ENCODE assay signal across 9 cellular contexts in the genomic region with DNA sequence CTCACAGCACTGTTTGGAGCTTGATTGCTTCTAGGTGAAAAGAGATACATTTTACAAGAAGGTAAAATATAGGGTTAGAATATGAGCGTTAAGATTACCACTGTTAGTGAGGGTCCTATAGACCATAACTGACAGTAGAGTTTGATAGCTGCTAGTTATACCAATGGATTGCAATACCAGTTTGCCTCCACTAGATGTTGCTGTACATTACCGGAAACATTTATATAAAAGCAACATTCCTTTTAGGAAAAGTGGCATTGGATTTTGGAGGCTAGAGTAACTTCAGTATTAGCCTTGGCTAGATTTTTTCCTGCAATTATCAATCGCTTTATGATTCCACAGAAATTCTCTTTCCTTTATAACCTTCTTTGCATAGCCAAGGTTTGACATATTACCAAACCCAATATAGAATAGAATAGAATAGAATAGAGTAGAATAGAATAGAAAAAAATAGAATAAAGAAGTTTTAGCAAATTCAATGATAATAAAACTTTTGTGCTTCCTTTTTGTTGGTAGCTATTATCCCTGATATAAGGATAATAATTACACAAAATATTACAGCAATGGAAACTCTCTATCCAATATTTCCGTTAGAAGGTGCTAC.
DNase-seq lines count a peak whose midpoint lies in the region; ATAC-seq, FAIRE-seq and TF ChIP-seq lines count a peak whose summit lies in the region.
"Had no signal": no experiment of that assay in that cellular context is flagged by ENCODE, and none has a peak within 500 bp of the region (broad histone marks: within the 10 kb centered on the region; RNA-seq: fewer than 3 reads in every experiment).

No MANE protein-coding gene starts in this region.

- ATAC-seq in GM18907 (IDR thresholded peaks at IDR 0.05; ENCODE audit: unreplicated experiment) (peak; percentile 78), WTC11 (peak; percentile 72), HepG2 (peak; percentile 63), HG03135 (IDR thresholded peaks at IDR 0.05; ENCODE audit: unreplicated experiment) (no peak)

- H2BK15ac ChIP-seq in neuronal stem cell (ENCODE audit: low read length): no peak overlapping the region

- H2BK5ac ChIP-seq in neuronal stem cell (ENCODE audit: low read length): no peak overlapping the region

- H3K14ac ChIP-seq in neuronal stem cell (ENCODE audit: low read length): no peak overlapping the region

- TF ChIP-seq RAD21 in HepG2 (CRISPR knock-in tag; IDR thresholded peaks at IDR 0.05): no peak

- no peak overlapping the region for H3K18ac ChIP-seq in neuronal stem cell (ENCODE audit: low read length)

- intact Hi-C loops in HepG2 (cut with micrococcal nuclease; ENCODE audit: unreplicated experiment): loop anchor here (1.0 kb wide), 1 partner anchor 119 kb away; no protein-coding TSS in a partner anchor

- no peak overlapping the region for H3K4me3 Mint-ChIP-seq in WTC11
- H3K4me3 Mint-ChIP-seq: dendritic cell treated with granulocyte-macrophage colony-stimulating factor and Interleukin-4, amounts not matched to agents 40 ng/mL and 50 ng/mL, for 4 days had no signal

- peaks cover 43% of the 10 kb centered on the region for H3K36me3 Mint-ChIP-seq in WTC11

- WGBS in HepG2 (ENCODE audit: low lambda C conversion rate): 5% methylated on average over 4 of the region's 4 CpGs
- WGBS in neuronal stem cell (ENCODE audit: extremely low coverage in 2 of 2, insufficient read length in 2 of 2, insufficient replicate concordance in 1 of 2), 2 donors: no CpG with 5 or more reads among the region's 4 CpGs

- no peak overlapping the region for H3K27ac Mint-ChIP-seq in WTC11
- H3K27ac Mint-ChIP-seq: dendritic cell treated with granulocyte-macrophage colony-stimulating factor and Interleukin-4, amounts not matched to agents 40 ng/mL and 50 ng/mL, for 4 days had no signal

- H3K27ac ChIP-seq in AG04450 (ENCODE audit: low read depth, low read length) (no peak overlapping the region), MM.1S (ENCODE audit: low read length) (no peak overlapping the region), HepG2 (ENCODE audit: extremely low read length, insufficient read depth, low read length) (no peak overlapping the region), neuronal stem cell (replicated peaks; ENCODE audit: low read length) (no peak overlapping the region)

- H4K8ac ChIP-seq in neuronal stem cell (ENCODE audit: low read depth, low read length): no peak overlapping the region

- H3K36me3 ChIP-seq in MM.1S (replicated peaks; ENCODE audit: insufficient read depth, low read length) (no peaks in the 10 kb centered on the region), HepG2 (replicated peaks in 1 of 2; ENCODE audit: control insufficient read depth in 1 of 2, insufficient read depth in 2 of 2, low read length in 2 of 2) (no peaks in the 10 kb centered on the region), neuronal stem cell (replicated peaks in 1 of 2; ENCODE audit: control insufficient read depth in 2 of 2, insufficient read depth in 2 of 2, low read length in 2 of 2) (no peaks in the 10 kb centered on the region)

- FAIRE-seq in HepG2 (lab: Jason Lieb, UNC) (peak; percentile 23), HTR-8/SVneo (lab: Jason Lieb, UNC) (no peak)

- peaks cover 48% of the 10 kb centered on the region for H3K9me3 Mint-ChIP-seq in WTC11

- 0 out of 2 replicates have a peak, but pooled peaks cover 3% of the 10 kb centered on the region for H3K4me1 Mint-ChIP-seq in WTC11

- POLR2A ChIA-PET in AG04450 (lab: Yijun Ruan, JAX): no interaction called here
- POLR2A ChIA-PET in WTC11 (lab: Charles Lee): no interaction called here
- POLR2A ChIA-PET in HepG2 (lab: Yijun Ruan, JAX): no interaction called here

- H2BK12ac ChIP-seq in neuronal stem cell (ENCODE audit: low read length): no peak overlapping the region

- peak; percentile 85 for TF ChIP-seq CTCF in AG04450 (IDR thresholded peaks at IDR 0.05; ENCODE audit: low read depth, low read length)
- TF ChIP-seq CTCF in MM.1S (IDR thresholded peaks at IDR 0.05; ENCODE audit: low read length): peak; percentile 85
- peak; percentile 77 for TF ChIP-seq CTCF in WTC11 (IDR thresholded peaks at IDR 0.05)
- peak; percentile 63 for TF ChIP-seq CTCF in HepG2 (CRISPR knock-in tag; IDR thresholded peaks at IDR 0.05)

- H2AFZ ChIP-seq in MM.1S (ENCODE audit: low read length) (no peak overlapping the region), HepG2 (ENCODE audit: low read length) (no peak overlapping the region), neuronal stem cell (ENCODE audit: low read length) (no peak overlapping the region)

- H4K91ac ChIP-seq in neuronal stem cell (ENCODE audit: low read depth, low read length, poor library complexity): no peak overlapping the region

- H3K4me2 ChIP-seq in MM.1S (ENCODE audit: low read depth, low read length): no peak overlapping the region
- H3K4me2 ChIP-seq in HepG2 (ENCODE audit: low read depth, low read length): no peak overlapping the region
- H3K4me2 ChIP-seq in neuronal stem cell (ENCODE audit: insufficient read depth, low read length, poor library complexity, severe bottlenecking): no peak overlapping the region

- H3K4me3 ChIP-seq in AG04450 (ENCODE audit: low read depth, low read length) (no peak overlapping the region), MM.1S (ENCODE audit: low read length) (no peak overlapping the region), HepG2 (replicated peaks in 1 of 3; ENCODE audit: insufficient read depth in 1 of 3, low read depth in 2 of 3, low read length in 3 of 3) (no peak overlapping the region), neuronal stem cell (ENCODE audit: low read length in 2 of 2) (no peak overlapping the region)

- no peaks in the 10 kb centered on the region for H4K20me1 ChIP-seq in MM.1S (ENCODE audit: insufficient read depth, low read length)
- H4K20me1 ChIP-seq in HepG2 (ENCODE audit: insufficient read depth, low read length): no peaks in the 10 kb centered on the region

- BruUV-seq in HepG2 (replicated peaks; lab: Mats Ljungman, UMichigan): no TSS peak

- H3K9me3 ChIP-seq in AG04450 (ENCODE audit: control insufficient read depth, insufficient read depth, low read length) (no peaks in the 10 kb centered on the region), MM.1S (replicated peaks; ENCODE audit: insufficient read depth, low read length) (no peaks in the 10 kb centered on the region), HepG2 (ENCODE audit: low read length) (peaks cover 11% of the 10 kb centered on the region; the same call in 1 of the 2 replicates), neuronal stem cell (replicated peaks in 1 of 2; ENCODE audit: control insufficient read depth in 2 of 2, insufficient read depth in 1 of 2, low read depth in 1 of 2, low read length in 2 of 2) (peaks cover 0 to 2% of the 10 kb centered on the region in 2 donors)

- CTCF ChIA-PET in AG04450 (lab: Charles Lee) (interaction anchor here (0.5 to 2.9 kb wide), 18 partner anchors 9 to 1255 kb away, joined by 3 to 12 read pairs (median 4); partner anchors contain the start of gene ALCAM), WTC11 (lab: Charles Lee) (interaction anchor here (0.7 to 2.8 kb wide), 4 partner anchors 188 to 342 kb away, joined by 3 to 8 read pairs (median 4); no protein-coding TSS in a partner anchor), HepG2 (lab: Yijun Ruan, JAX; ENCODE audit: low intra/inter-chr PET ratio, low total read pairs) (no interaction called here)

- no peak for TF ChIP-seq EP300 in HepG2 (IDR thresholded peaks at IDR 0.05; ENCODE audit: low read depth in 2 of 2, low read length in 2 of 2)
- no peak for TF ChIP-seq EP300 in HepG2 (CRISPR knock-in tag; IDR thresholded peaks at IDR 0.05; ENCODE audit: borderline replicate concordance)

- no peaks in the 10 kb centered on the region; the same call in 1 of the 2 replicates for H3K27me3 Mint-ChIP-seq in WTC11 (ENCODE audit: low read depth)
- H3K27me3 Mint-ChIP-seq: dendritic cell treated with granulocyte-macrophage colony-stimulating factor and Interleukin-4, amounts not matched to agents 40 ng/mL and 50 ng/mL, for 4 days had no signal

- H3K9ac ChIP-seq in MM.1S (ENCODE audit: low read length) (no peak overlapping the region), HepG2 (ENCODE audit: insufficient read depth, low read depth, low read length) (no peak overlapping the region), neuronal stem cell (ENCODE audit: low read depth, low read length, poor library complexity) (no peak overlapping the region)

- no peak overlapping the region for H2AK5ac ChIP-seq in neuronal stem cell (ENCODE audit: low read depth, low read length)

- no peak overlapping the region for H3K4ac ChIP-seq in neuronal stem cell (ENCODE audit: low read length)

- H3K79me2 ChIP-seq in MM.1S (ENCODE audit: low read length): no peaks in the 10 kb centered on the region
- H3K79me2 ChIP-seq in HepG2 (ENCODE audit: insufficient read depth, low read length): no peaks in the 10 kb centered on the region

- H3K9me2 ChIP-seq in MM.1S (replicated peaks; ENCODE audit: insufficient read depth, low read length): no peaks in the 10 kb centered on the region

- DNase-seq in AG04450 (ENCODE audit: low read depth, low spot score): no peak
- DNase-seq in MM.1S: peak; percentile 23
- DNase-seq in WTC11 (ENCODE audit: low spot score): no peak
- DNase-seq in HepG2 (ENCODE audit: low spot score): peak; percentile 31
- no peak for DNase-seq in HTR-8/SVneo (ENCODE audit: insufficient read length, low spot score)
- no peak for DNase-seq in neuronal stem cell (ENCODE audit: low spot score)

- H2BK120ac ChIP-seq in neuronal stem cell (ENCODE audit: low read depth, low read length): no peak overlapping the region

- no peak overlapping the region for H3K23ac ChIP-seq in neuronal stem cell (ENCODE audit: low read depth, low read length, poor library complexity)

- H3K27me3 ChIP-seq in AG04450 (ENCODE audit: control insufficient read depth, insufficient read depth, low read length) (no peaks in the 10 kb centered on the region), MM.1S (replicated peaks; ENCODE audit: insufficient read depth, low read length) (no peaks in the 10 kb centered on the region), HepG2 (ENCODE audit: control insufficient read depth in 1 of 2, insufficient read depth in 2 of 2, low read length in 2 of 2) (no peaks in the 10 kb centered on the region), neuronal stem cell (ENCODE audit: control insufficient read depth in 3 of 3, insufficient read depth in 3 of 3, low read depth in 1 of 3, low read length in 3 of 3) (no peaks in the 10 kb centered on the region)

- no peaks in the 10 kb centered on the region for H3K79me1 ChIP-seq in neuronal stem cell (ENCODE audit: low read depth, low read length)

- TF ChIP-seq POLR2A in HepG2 (IDR thresholded peaks at IDR 0.05; ENCODE audit: insufficient read depth in 1 of 2, low read depth in 2 of 2, low read length in 2 of 2): no peak

- H3K4me1 ChIP-seq in MM.1S (ENCODE audit: low read length): no peaks in the 10 kb centered on the region
- no peaks in the 10 kb centered on the region for H3K4me1 ChIP-seq in HepG2 (ENCODE audit: insufficient read depth, low read length)
- no peaks in the 10 kb centered on the region for H3K4me1 ChIP-seq in neuronal stem cell (ENCODE audit: control insufficient read depth in 2 of 2, insufficient read depth in 1 of 2, low read depth in 1 of 2, low read length in 2 of 2)

- H3F3A ChIP-seq in MM.1S (ENCODE audit: insufficient read depth, low read length): no peaks in the 10 kb centered on the region

- in situ Hi-C loops in HepG2 (cut with HindIII; ENCODE audit: extremely low pct_ligation_motif_present, low pct_unique_long_range_greater_than_20kb): no loop called here

TF ChIP-seq in HepG2, 621 proteins besides CTCF, POLR2A, EP300 and RAD21 (continues in another document):
- TF ChIP-seq STAG1 (CRISPR knock-in tag; IDR thresholded peaks at IDR 0.05): peak; percentile 61

Comparison
In these comparisons a context has a peak if more than half of its experiments do, and no peak if none do; other contexts are left out.
1. DNase-seq: peak in MM.1S (single experiment) and HepG2 (single experiment); none in AG04450 (single experiment), WTC11 (single experiment), HTR-8/SVneo (single experiment) and neuronal stem cell (single experiment).
2. Peak in every context shown above with its lines, with median percentiles within 50 percentile points of each other: CTCF ChIP-seq.